ENCODE assay signal across 1 cellular context in the genomic region with DNA sequence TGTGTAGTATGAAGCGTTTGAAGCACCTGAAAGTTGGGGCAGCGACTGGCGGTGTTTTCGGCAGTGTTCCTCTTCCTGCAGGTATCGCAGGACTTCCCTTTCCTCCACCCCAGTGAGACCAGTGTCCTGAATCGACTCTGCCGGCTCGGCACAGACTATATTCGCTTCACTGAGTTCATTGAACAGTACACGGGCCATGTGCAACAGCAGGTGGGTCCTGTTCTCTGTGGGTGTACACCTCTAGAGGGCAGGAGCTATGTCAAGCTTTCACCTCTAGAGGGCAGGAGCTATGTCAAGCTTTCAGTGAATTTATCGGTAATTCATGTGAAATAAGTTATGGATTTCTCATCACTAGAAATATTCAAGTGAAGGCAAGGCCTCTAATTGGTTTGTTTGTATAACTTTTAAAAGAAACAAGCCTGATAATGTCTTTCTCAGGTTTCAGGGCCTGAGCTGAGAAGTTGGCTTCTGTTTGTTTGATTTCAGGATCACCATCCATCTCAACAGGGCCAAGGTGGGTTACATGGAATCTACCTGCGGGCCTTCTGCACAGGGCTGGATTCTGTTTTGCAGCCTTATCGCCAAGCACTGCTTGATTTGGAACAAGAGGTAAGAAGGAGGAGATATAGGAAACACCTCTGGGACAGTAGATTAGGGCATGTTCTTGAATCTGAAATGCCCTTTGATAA.
TF ChIP-seq lines count a peak whose summit lies in the region.

No MANE protein-coding gene starts in this region.

TF ChIP-seq in H1, 55 proteins besides CTCF, POLR2A, EP300 and RAD21:
- TF ChIP-seq, protein P1, sequence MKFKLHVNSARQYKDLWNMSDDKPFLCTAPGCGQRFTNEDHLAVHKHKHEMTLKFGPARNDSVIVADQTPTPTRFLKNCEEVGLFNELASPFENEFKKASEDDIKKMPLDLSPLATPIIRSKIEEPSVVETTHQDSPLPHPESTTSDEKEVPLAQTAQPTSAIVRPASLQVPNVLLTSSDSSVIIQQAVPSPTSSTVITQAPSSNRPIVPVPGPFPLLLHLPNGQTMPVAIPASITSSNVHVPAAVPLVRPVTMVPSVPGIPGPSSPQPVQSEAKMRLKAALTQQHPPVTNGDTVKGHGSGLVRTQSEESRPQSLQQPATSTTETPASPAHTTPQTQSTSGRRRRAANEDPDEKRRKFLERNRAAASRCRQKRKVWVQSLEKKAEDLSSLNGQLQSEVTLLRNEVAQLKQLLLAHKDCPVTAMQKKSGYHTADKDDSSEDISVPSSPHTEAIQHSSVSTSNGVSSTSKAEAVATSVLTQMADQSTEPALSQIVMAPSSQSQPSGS (IDR thresholded peaks at IDR 0.05; ENCODE audit: low read length) = no peak
- TF ChIP-seq BACH1 (IDR thresholded peaks at IDR 0.05; ENCODE audit: low read length) = no peak
- TF ChIP-seq RFX5 (IDR thresholded peaks at IDR 0.05; ENCODE audit: borderline replicate concordance, low read depth, low read length) = no peak
- TF ChIP-seq, protein P2, sequence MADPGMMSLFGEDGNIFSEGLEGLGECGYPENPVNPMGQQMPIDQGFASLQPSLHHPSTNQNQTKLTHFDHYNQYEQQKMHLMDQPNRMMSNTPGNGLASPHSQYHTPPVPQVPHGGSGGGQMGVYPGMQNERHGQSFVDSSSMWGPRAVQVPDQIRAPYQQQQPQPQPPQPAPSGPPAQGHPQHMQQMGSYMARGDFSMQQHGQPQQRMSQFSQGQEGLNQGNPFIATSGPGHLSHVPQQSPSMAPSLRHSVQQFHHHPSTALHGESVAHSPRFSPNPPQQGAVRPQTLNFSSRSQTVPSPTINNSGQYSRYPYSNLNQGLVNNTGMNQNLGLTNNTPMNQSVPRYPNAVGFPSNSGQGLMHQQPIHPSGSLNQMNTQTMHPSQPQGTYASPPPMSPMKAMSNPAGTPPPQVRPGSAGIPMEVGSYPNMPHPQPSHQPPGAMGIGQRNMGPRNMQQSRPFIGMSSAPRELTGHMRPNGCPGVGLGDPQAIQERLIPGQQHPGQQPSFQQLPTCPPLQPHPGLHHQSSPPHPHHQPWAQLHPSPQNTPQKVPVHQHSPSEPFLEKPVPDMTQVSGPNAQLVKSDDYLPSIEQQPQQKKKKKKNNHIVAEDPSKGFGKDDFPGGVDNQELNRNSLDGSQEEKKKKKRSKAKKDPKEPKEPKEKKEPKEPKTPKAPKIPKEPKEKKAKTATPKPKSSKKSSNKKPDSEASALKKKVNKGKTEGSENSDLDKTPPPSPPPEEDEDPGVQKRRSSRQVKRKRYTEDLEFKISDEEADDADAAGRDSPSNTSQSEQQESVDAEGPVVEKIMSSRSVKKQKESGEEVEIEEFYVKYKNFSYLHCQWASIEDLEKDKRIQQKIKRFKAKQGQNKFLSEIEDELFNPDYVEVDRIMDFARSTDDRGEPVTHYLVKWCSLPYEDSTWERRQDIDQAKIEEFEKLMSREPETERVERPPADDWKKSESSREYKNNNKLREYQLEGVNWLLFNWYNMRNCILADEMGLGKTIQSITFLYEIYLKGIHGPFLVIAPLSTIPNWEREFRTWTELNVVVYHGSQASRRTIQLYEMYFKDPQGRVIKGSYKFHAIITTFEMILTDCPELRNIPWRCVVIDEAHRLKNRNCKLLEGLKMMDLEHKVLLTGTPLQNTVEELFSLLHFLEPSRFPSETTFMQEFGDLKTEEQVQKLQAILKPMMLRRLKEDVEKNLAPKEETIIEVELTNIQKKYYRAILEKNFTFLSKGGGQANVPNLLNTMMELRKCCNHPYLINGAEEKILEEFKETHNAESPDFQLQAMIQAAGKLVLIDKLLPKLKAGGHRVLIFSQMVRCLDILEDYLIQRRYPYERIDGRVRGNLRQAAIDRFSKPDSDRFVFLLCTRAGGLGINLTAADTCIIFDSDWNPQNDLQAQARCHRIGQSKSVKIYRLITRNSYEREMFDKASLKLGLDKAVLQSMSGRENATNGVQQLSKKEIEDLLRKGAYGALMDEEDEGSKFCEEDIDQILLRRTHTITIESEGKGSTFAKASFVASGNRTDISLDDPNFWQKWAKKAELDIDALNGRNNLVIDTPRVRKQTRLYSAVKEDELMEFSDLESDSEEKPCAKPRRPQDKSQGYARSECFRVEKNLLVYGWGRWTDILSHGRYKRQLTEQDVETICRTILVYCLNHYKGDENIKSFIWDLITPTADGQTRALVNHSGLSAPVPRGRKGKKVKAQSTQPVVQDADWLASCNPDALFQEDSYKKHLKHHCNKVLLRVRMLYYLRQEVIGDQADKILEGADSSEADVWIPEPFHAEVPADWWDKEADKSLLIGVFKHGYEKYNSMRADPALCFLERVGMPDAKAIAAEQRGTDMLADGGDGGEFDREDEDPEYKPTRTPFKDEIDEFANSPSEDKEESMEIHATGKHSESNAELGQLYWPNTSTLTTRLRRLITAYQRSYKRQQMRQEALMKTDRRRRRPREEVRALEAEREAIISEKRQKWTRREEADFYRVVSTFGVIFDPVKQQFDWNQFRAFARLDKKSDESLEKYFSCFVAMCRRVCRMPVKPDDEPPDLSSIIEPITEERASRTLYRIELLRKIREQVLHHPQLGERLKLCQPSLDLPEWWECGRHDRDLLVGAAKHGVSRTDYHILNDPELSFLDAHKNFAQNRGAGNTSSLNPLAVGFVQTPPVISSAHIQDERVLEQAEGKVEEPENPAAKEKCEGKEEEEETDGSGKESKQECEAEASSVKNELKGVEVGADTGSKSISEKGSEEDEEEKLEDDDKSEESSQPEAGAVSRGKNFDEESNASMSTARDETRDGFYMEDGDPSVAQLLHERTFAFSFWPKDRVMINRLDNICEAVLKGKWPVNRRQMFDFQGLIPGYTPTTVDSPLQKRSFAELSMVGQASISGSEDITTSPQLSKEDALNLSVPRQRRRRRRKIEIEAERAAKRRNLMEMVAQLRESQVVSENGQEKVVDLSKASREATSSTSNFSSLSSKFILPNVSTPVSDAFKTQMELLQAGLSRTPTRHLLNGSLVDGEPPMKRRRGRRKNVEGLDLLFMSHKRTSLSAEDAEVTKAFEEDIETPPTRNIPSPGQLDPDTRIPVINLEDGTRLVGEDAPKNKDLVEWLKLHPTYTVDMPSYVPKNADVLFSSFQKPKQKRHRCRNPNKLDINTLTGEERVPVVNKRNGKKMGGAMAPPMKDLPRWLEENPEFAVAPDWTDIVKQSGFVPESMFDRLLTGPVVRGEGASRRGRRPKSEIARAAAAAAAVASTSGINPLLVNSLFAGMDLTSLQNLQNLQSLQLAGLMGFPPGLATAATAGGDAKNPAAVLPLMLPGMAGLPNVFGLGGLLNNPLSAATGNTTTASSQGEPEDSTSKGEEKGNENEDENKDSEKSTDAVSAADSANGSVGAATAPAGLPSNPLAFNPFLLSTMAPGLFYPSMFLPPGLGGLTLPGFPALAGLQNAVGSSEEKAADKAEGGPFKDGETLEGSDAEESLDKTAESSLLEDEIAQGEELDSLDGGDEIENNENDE (IDR thresholded peaks at IDR 0.05; ENCODE audit: insufficient replicate concordance, low read length) = no peak
- TF ChIP-seq, protein P3, sequence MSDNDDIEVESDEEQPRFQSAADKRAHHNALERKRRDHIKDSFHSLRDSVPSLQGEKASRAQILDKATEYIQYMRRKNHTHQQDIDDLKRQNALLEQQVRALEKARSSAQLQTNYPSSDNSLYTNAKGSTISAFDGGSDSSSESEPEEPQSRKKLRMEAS (IDR thresholded peaks at IDR 0.05) = no peak
